1 cellular context compared by ENCODE assay signal in the genomic region with DNA sequence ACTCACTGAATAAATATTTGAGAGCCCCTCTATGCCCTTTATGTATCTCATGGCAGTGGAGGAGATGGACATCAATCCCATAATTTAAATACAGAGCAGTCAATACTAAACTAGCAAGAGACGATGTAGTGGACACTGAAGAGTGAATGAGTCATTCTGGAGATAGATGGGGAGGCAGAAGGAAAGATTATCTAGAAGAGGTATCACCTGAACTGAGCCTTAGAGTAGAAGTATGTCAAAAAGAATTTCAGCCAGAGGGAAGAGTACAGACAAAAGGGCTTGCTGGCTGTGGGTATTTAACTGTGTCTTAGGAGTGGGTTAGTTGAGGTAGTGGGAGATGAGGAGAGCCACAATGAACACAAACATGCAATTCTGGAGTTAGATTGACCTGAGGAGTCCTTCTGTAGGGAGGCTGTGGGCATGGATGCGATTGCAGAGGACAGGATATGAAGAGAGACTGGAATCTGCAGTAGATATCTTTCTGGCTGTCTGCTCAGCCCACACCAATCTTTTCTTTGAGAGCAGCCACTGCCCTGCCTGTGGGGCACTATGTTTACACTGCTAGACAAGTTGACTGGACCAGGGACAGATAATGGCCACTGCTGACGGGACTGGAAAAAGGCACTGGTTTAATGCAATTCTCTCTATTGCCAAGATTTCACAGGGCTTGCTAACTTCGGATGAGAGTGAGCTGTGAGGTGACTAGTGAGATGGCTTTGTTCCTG.
TF ChIP-seq lines count a peak whose summit lies in the region.

No MANE protein-coding gene starts in this region.

TF ChIP-seq in A549, 52 proteins besides CTCF, POLR2A, EP300 and RAD21 (continued from another document):
- TF ChIP-seq ESRRA (IDR thresholded peaks at IDR 0.05; ENCODE audit: borderline replicate concordance, low read length): no peak
- TF ChIP-seq CBX8 (IDR thresholded peaks at IDR 0.05): no peak
- TF ChIP-seq HMGXB4 (CRISPR knock-in tag; IDR thresholded peaks at IDR 0.05; ENCODE audit: borderline replicate concordance): no peak
- TF ChIP-seq KDM5A (IDR thresholded peaks at IDR 0.05): no peak
- TF ChIP-seq CHD4 (IDR thresholded peaks at IDR 0.05; ENCODE audit: borderline replicate concordance): no peak
- TF ChIP-seq HOXB5 (CRISPR knock-in tag; IDR thresholded peaks at IDR 0.05): no peak
- TF ChIP-seq ZC3H11A (IDR thresholded peaks at IDR 0.05): no peak
- TF ChIP-seq, protein P1, sequence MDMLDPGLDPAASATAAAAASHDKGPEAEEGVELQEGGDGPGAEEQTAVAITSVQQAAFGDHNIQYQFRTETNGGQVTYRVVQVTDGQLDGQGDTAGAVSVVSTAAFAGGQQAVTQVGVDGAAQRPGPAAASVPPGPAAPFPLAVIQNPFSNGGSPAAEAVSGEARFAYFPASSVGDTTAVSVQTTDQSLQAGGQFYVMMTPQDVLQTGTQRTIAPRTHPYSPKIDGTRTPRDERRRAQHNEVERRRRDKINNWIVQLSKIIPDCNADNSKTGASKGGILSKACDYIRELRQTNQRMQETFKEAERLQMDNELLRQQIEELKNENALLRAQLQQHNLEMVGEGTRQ (IDR thresholded peaks at IDR 0.05): no peak
